In genomic region chr5:6812800-6813731, GRCh38 we compare ENCODE assay signal across 16 cellular contexts.
A peak's percentile ranks its signal among the peaks of the same experiment; 100 is the strongest.
DNase-seq lines count a peak whose midpoint lies in the region; ATAC-seq and TF ChIP-seq lines count a peak whose summit lies in the region.
"Had no signal": no experiment of that assay in that cellular context is flagged by ENCODE, and none has a peak within 500 bp of the region (broad histone marks: within the 10 kb centered on the region; RNA-seq: fewer than 3 reads in every experiment).

No MANE protein-coding gene starts in this region.

- H3K27ac ChIP-seq in ovary (no peak overlapping the region), SJCRH30 (no peak overlapping the region)

- TF ChIP-seq EP300 in ovary (IDR thresholded peaks at IDR 0.05): no peak

- H3K36me3 ChIP-seq in ovary: no peaks in the 10 kb centered on the region
- H3K36me3 ChIP-seq in SJCRH30: no peaks in the 10 kb centered on the region

- 30 to 36% (median 34%) methylated on average over 8 of the region's 8 CpGs for WGBS in ovary, 3 donors

- H3K4me3 ChIP-seq in ovary (no peak overlapping the region), SJCRH30 (no peak overlapping the region)

- no peak overlapping the region for H3K4me3 Mint-ChIP-seq in activated CD4-positive, alpha-beta T cell treated with anti-CD3 and anti-CD28 coated beads for 36 hours
- H3K4me3 Mint-ChIP-seq: activated CD4-positive, alpha-beta memory T cell treated with anti-CD3 and anti-CD28 coated beads, Interleukin-2, amount 10 ng/mL, durations not matched to agents 7 days and 5 days; activated naive CD4-positive, alpha-beta T cell treated with anti-CD3 and anti-CD28 coated beads, Interleukin-2, amount 50 U/mL, for 24 hours; memory B cell had no signal

- no peak for TF ChIP-seq CTCF in ovary (IDR thresholded peaks at IDR 0.05)

- no peaks in the 10 kb centered on the region for H3K36me3 Mint-ChIP-seq in activated CD4-positive, alpha-beta T cell treated with anti-CD3 and anti-CD28 coated beads for 36 hours (ENCODE audit: low read depth)
- H3K36me3 Mint-ChIP-seq: activated naive CD4-positive, alpha-beta T cell treated with anti-CD3 and anti-CD28 coated beads, Interleukin-2, amount 50 U/mL, for 24 hours; memory B cell had no signal

- TF ChIP-seq POLR2A in ovary (IDR thresholded peaks at IDR 0.05): no peak

- H3K4me1 Mint-ChIP-seq in activated CD4-positive, alpha-beta T cell treated with anti-CD3 and anti-CD28 coated beads for 36 hours: no peaks in the 10 kb centered on the region
- H3K4me1 Mint-ChIP-seq: activated CD4-positive, alpha-beta memory T cell treated with anti-CD3 and anti-CD28 coated beads, Interleukin-2, amount 10 ng/mL, durations not matched to agents 7 days and 5 days; activated naive CD4-positive, alpha-beta T cell treated with anti-CD3 and anti-CD28 coated beads, Interleukin-2, amount 50 U/mL, for 24 hours; memory B cell had no signal

- POLR2A ChIA-PET in activated CD4-positive, alpha-beta T cell treated with anti-CD3 and anti-CD28 coated beads for 36 hours (lab: Charles Lee): no interaction called here

- no peak overlapping the region for H3K27ac Mint-ChIP-seq in activated CD4-positive, alpha-beta T cell treated with anti-CD3 and anti-CD28 coated beads for 36 hours
- H3K27ac Mint-ChIP-seq: activated CD4-positive, alpha-beta memory T cell treated with anti-CD3 and anti-CD28 coated beads, Interleukin-2, amount 10 ng/mL, durations not matched to agents 7 days and 5 days; activated naive CD4-positive, alpha-beta T cell treated with anti-CD3 and anti-CD28 coated beads, Interleukin-2, amount 50 U/mL, for 24 hours; memory B cell had no signal

- no peak for ATAC-seq in activated CD4-positive, alpha-beta T cell treated with anti-CD3 and anti-CD28 coated beads for 36 hours

- peak; percentile 24 for DNase-seq in Ammon's horn (ENCODE audit: low spot score)
- peak; percentile 79 for DNase-seq in NCI-H2081 treated with DMSO at 0.1 percent for 48 hours (lab: John Stamatoyannopoulos, UW)
- peak; percentile 44 for DNase-seq in fibroblast of gingiva (ENCODE audit: low read depth)
- peak; percentile 59 to 83 (median 77) for DNase-seq in ovary
- DNase-seq in NCI-H510A treated with DMSO at 0.1 percent for 48 hours (lab: John Stamatoyannopoulos, UW): no peak
- no peak for DNase-seq in effector CD8-positive, alpha-beta T cell (lab: John Stamatoyannopoulos, UW)
- DNase-seq in SJCRH30: no peak
- no peak for DNase-seq in activated CD4-positive, alpha-beta T cell treated with anti-CD3 and anti-CD28 coated beads for 36 hours
- DNase-seq: activated CD4-positive, alpha-beta memory T cell treated with anti-CD3 and anti-CD28 coated beads, Interleukin-2, amount 10 ng/mL, durations not matched to agents 7 days and 5 days; dermis blood vessel endothelial cell; EL; NCI-H187 treated with DMSO at 0.1 percent for 48 hours; stimulated activated CD4-positive, alpha-beta T cell treated with anti-CD3 and anti-CD28 coated beads, Interleukin-1b, Interleukin-23, amount 100 ng/mL, for 48 hours; T-helper 2 cell had no signal

- H3K27me3 Mint-ChIP-seq in activated CD4-positive, alpha-beta T cell treated with anti-CD3 and anti-CD28 coated beads for 36 hours: peaks cover 4% of the 10 kb centered on the region
- H3K27me3 Mint-ChIP-seq: activated naive CD4-positive, alpha-beta T cell treated with anti-CD3 and anti-CD28 coated beads, Interleukin-2, amount 50 U/mL, for 24 hours had no signal

- H3K9me3 Mint-ChIP-seq in activated CD4-positive, alpha-beta T cell treated with anti-CD3 and anti-CD28 coated beads for 36 hours (ENCODE audit: low read depth): no peaks in the 10 kb centered on the region
- H3K9me3 Mint-ChIP-seq: activated CD4-positive, alpha-beta memory T cell treated with anti-CD3 and anti-CD28 coated beads, Interleukin-2, amount 10 ng/mL, durations not matched to agents 7 days and 5 days; memory B cell had no signal

- H3K27me3 ChIP-seq in ovary (no peaks in the 10 kb centered on the region), SJCRH30 (no peaks in the 10 kb centered on the region)

- H3K9me3 ChIP-seq in ovary (no peaks in the 10 kb centered on the region), SJCRH30 (replicated peaks) (no peaks in the 10 kb centered on the region)

- intact Hi-C loops in ovary (cut with DNase I): no loop called here
- intact Hi-C loops in activated CD4-positive, alpha-beta T cell treated with anti-CD3 and anti-CD28 coated beads for 36 hours (cut with DNase I, micrococcal nuclease): no loop called here

- H3K4me1 ChIP-seq in ovary (ENCODE audit: insufficient read depth) (peaks cover 9% of the 10 kb centered on the region), SJCRH30 (no peaks in the 10 kb centered on the region)

- CTCF ChIA-PET in activated CD4-positive, alpha-beta T cell treated with anti-CD3 and anti-CD28 coated beads for 36 hours (lab: Charles Lee): no interaction called here

Comparison
In these comparisons a context has a peak if more than half of its experiments do, and no peak if none do; other contexts are left out.
1. DNase-seq: peak in Ammon's horn (single experiment), NCI-H2081 treated with DMSO at 0.1 percent for 48 hours (single experiment), fibroblast of gingiva (single experiment) and ovary (5 of 5); none in NCI-H510A treated with DMSO at 0.1 percent for 48 hours (single experiment), effector CD8-positive, alpha-beta T cell (single experiment), SJCRH30 (0 of 2) and activated CD4-positive, alpha-beta T cell treated with anti-CD3 and anti-CD28 coated beads for 36 hours (single experiment).